In genomic region chr9:38643456-38644173, GRCh38 we compare ENCODE assay signal across 17 cellular contexts. TPM values are rescaled to one million over a fixed set of nuclear protein-coding genes. Genes with fewer than 3 reads are reported as not detected.
DNase-seq lines count a peak whose midpoint lies in the region; ATAC-seq, FAIRE-seq and TF ChIP-seq lines count a peak whose summit lies in the region.
"Had no signal": no experiment of that assay in that cellular context is flagged by ENCODE, and none has a peak within 500 bp of the region (broad histone marks: within the 10 kb centered on the region; RNA-seq: fewer than 3 reads in every experiment).

No MANE protein-coding gene starts in this region.

- RAD21 ChIA-PET in GM12878 (lab: Charles Lee; ENCODE audit: unreplicated experiment), result interaction anchor here (0.6 to 5.2 kb wide), 6 partner anchors 28 to 66 kb away, joined by 3 to 44 read pairs (median 4); no protein-coding TSS in a partner anchor

- intact Hi-C loops in GM12878 (cut with micrococcal nuclease; ENCODE audit: unreplicated experiment) (loop anchor here (5.0 kb wide), 1 partner anchor 64 kb away; no protein-coding TSS in a partner anchor), Caco-2 (cut with micrococcal nuclease; ENCODE audit: unreplicated experiment) (loop anchor here (5.0 to 10.0 kb wide), 2 partner anchors 69 to 269 kb away; no protein-coding TSS in a partner anchor)

- POLR2A ChIA-PET in GM12878 (lab: Charles Lee), result interaction anchor here (0.8 kb wide), 1 partner anchor 11 kb away, joined by 4 read pairs; no protein-coding TSS in a partner anchor
- POLR2A ChIA-PET in Caco-2 (lab: Charles Lee), result no interaction called here

- CTCF ChIA-PET in GM12878 (lab: Yijun Ruan, JAX) (interaction anchor here (1.4 to 6.8 kb wide), 5 partner anchors 9 to 72 kb away, joined by 3 to 77 read pairs (median 4); no protein-coding TSS in a partner anchor), Caco-2 (lab: Charles Lee) (no interaction called here)

- no peaks in the 10 kb centered on the region for H3K36me3 ChIP-seq in GM23248 (ENCODE audit: low read depth)
- no peaks in the 10 kb centered on the region for H3K36me3 ChIP-seq in GM12878 (ENCODE audit: control insufficient read depth in 2 of 2, insufficient read depth in 2 of 2, low read length in 1 of 2)
- H3K36me3 ChIP-seq in Caco-2 (ENCODE audit: control insufficient read depth, insufficient read depth, low read length), result no peaks in the 10 kb centered on the region
- no peaks in the 10 kb centered on the region for H3K36me3 ChIP-seq in endodermal cell (ENCODE audit: control insufficient read depth, insufficient read depth, low read length)
- H3K36me3 ChIP-seq: SJSA1 had no signal

- H3K79me2 ChIP-seq in GM23248 (ENCODE audit: insufficient read depth) (no peaks in the 10 kb centered on the region), GM12878 (ENCODE audit: control insufficient read depth, insufficient read depth, low read length) (no peaks in the 10 kb centered on the region)

- ATAC-seq in GM12878, result no peak
- no peak for ATAC-seq in GM19397 (IDR thresholded peaks at IDR 0.05; ENCODE audit: unreplicated experiment)

- SMC1A ChIA-PET in GM12878 (lab: Charles Lee; ENCODE audit: uncharacterized antibody, unreplicated experiment), result interaction anchor here (0.6 to 2.6 kb wide), 8 partner anchors 23 to 397 kb away, joined by 3 to 20 read pairs (median 6); no protein-coding TSS in a partner anchor

- H3K27me3 Mint-ChIP-seq in Caco-2 (ENCODE audit: insufficient read depth, unreplicated experiment), result peaks cover 10% of the 10 kb centered on the region
- peaks cover 2% of the 10 kb centered on the region for H3K27me3 Mint-ChIP-seq in endodermal cell (ENCODE audit: insufficient read depth)

- H3K4me1 ChIP-seq in GM23248 (ENCODE audit: insufficient read depth) (no peaks in the 10 kb centered on the region), GM12878 (ENCODE audit: control insufficient read depth, insufficient read depth, low read length) (no peaks in the 10 kb centered on the region), Caco-2 (no peaks in the 10 kb centered on the region), endodermal cell (ENCODE audit: control insufficient read depth, insufficient read depth, low read length) (no peaks in the 10 kb centered on the region)
- H3K4me1 ChIP-seq: SJSA1 had no signal

- no peak for TF ChIP-seq EP300 in GM12878 (IDR thresholded peaks at IDR 0.05; ENCODE audit: borderline replicate concordance in 1 of 2, control insufficient read depth in 1 of 2, low read depth in 2 of 2, low read length in 2 of 2)

- 4 to 5% methylated on average over 8 of the region's 8 CpGs for WGBS in GM23248 (ENCODE audit: low coverage in 1 of 2, low lambda C conversion rate in 2 of 2, missing lambda C conversion rate in 2 of 2), 2 experiments
- WGBS in GM12878 (ENCODE audit: insufficient coverage, insufficient replicate concordance, low lambda C conversion rate, missing lambda C conversion rate), result 29% methylated on average over 8 of the region's 8 CpGs
- WGBS in endodermal cell (ENCODE audit: insufficient coverage in 1 of 2, insufficient read length in 1 of 2), 2 experiments, result 93 to 95% methylated on average over 8 of the region's 8 CpGs

- FAIRE-seq in GM12878 (lab: Jason Lieb, UNC), result no peak

- H3K27ac ChIP-seq in GM23248 (no peak overlapping the region), GM12878 (ENCODE audit: control insufficient read depth, insufficient read depth) (no peak overlapping the region), layer of hippocampus (ENCODE audit: low read depth, low read length) (peak overlapping the region; percentile 82), temporal lobe (ENCODE audit: low read depth, low read length) (peak overlapping the region; percentile 92), endodermal cell (ENCODE audit: low read depth, low read length) (no peak overlapping the region)
- H3K27ac ChIP-seq: SJSA1 had no signal

- H3K4me1 Mint-ChIP-seq in Caco-2 (ENCODE audit: low read depth, unreplicated experiment) (peaks cover 4% of the 10 kb centered on the region), endodermal cell (no peaks in the 10 kb centered on the region)
- H3K4me1 Mint-ChIP-seq: CD4-positive, CD25-positive, alpha-beta regulatory T cell had no signal

- H3K4me3 Mint-ChIP-seq in Caco-2 (ENCODE audit: unreplicated experiment) (no peak overlapping the region), endodermal cell (no peak overlapping the region)
- H3K4me3 Mint-ChIP-seq: CD4-positive, CD25-positive, alpha-beta regulatory T cell; H9 had no signal

- H3K4me2 ChIP-seq in GM23248 (ENCODE audit: unreplicated experiment) (no peak overlapping the region), GM12878 (ENCODE audit: control insufficient read depth, insufficient read depth) (no peak overlapping the region)

- in situ Hi-C loops in GM23248 (cut with MboI), result no loop called here
- in situ Hi-C loops in GM12878 (cut with MboI), result loop anchor here (10.0 kb wide), 1 partner anchor 61 kb away; no protein-coding TSS in a partner anchor

- no peak overlapping the region for H3K9ac ChIP-seq in GM23248
- no peak overlapping the region for H3K9ac ChIP-seq in GM12878 (ENCODE audit: control insufficient read depth, insufficient read depth, low read length)
- no peak overlapping the region for H3K9ac ChIP-seq in endodermal cell (ENCODE audit: extremely low read depth, low read length, poor library complexity, severe bottlenecking)

- DNase-seq in GM23248 (no peak), GM12878 (ENCODE audit: low read depth, low spot score) (no peak), Caco-2 (no peak), endodermal cell (no peak)
- DNase-seq: CD4-positive, CD25-positive, alpha-beta regulatory T cell; COR-L47; GF-D8; H9; KG1; MV-4-11; NCI-H1417 treated with DMSO at 0.1 percent for 48 hours; NCI-H187 treated with DMSO at 0.1 percent for 48 hours; NCI-H526 had no signal

- H3K9me3 ChIP-seq in GM23248 (ENCODE audit: low read depth) (no peaks in the 10 kb centered on the region), GM12878 (replicated peaks; ENCODE audit: control insufficient read depth, insufficient read depth, low read length) (no peaks in the 10 kb centered on the region), Caco-2 (no peaks in the 10 kb centered on the region), endodermal cell (ENCODE audit: control insufficient read depth, low read length) (no peaks in the 10 kb centered on the region)
- H3K9me3 ChIP-seq: SJSA1 had no signal

- H3K27ac Mint-ChIP-seq in Caco-2 (ENCODE audit: unreplicated experiment) (no peak overlapping the region), endodermal cell (no peak overlapping the region)

- H3K27me3 ChIP-seq in GM23248 (replicated peaks; ENCODE audit: insufficient read depth), result peaks cover 6% of the 10 kb centered on the region; the same call in 1 of the 2 replicates
- no peaks in the 10 kb centered on the region for H3K27me3 ChIP-seq in GM12878 (replicated peaks in 1 of 2; ENCODE audit: control insufficient read depth in 2 of 2, insufficient read depth in 2 of 2, low read length in 1 of 2)
- H3K27me3 ChIP-seq in layer of hippocampus (ENCODE audit: control insufficient read depth, insufficient read depth, low read length), result no peaks in the 10 kb centered on the region
- no peaks in the 10 kb centered on the region for H3K27me3 ChIP-seq in Caco-2 (replicated peaks; ENCODE audit: control insufficient read depth, insufficient read depth, low read length)
- H3K27me3 ChIP-seq in endodermal cell (ENCODE audit: control insufficient read depth, insufficient read depth, low read length, poor library complexity, severe bottlenecking), result no peaks in the 10 kb centered on the region
- H3K27me3 ChIP-seq: SJSA1 had no signal

- H2AFZ ChIP-seq in GM23248, result peak overlapping the region; percentile 41; the same call in 1 of the 2 replicates
- peak overlapping the region; percentile 21 for H2AFZ ChIP-seq in GM12878 (ENCODE audit: control insufficient read depth, low read depth, low read length)

- H3K9me2 ChIP-seq in GM23248 (ENCODE audit: insufficient read depth), result no peaks in the 10 kb centered on the region

- H3K36me3 Mint-ChIP-seq in Caco-2 (ENCODE audit: insufficient read depth, unreplicated experiment) (no peaks in the 10 kb centered on the region), endodermal cell (ENCODE audit: low read depth) (no peaks in the 10 kb centered on the region)
- H3K36me3 Mint-ChIP-seq: CD4-positive, CD25-positive, alpha-beta regulatory T cell had no signal

- no peak overlapping the region for H3K4me3 ChIP-seq in GM23248
- H3K4me3 ChIP-seq in GM12878, result no peak overlapping the region
- no peak overlapping the region for H3K4me3 ChIP-seq in Caco-2 (ENCODE audit: low read depth, low read length)
- no peak overlapping the region for H3K4me3 ChIP-seq in endodermal cell (ENCODE audit: low read length)
- H3K4me3 ChIP-seq: SJSA1 had no signal

- no peaks in the 10 kb centered on the region for H4K20me1 ChIP-seq in GM23248 (ENCODE audit: insufficient read depth)
- H4K20me1 ChIP-seq in GM12878 (ENCODE audit: control insufficient read depth, insufficient read depth), result no peaks in the 10 kb centered on the region

- H3F3A ChIP-seq in GM23248 (ENCODE audit: insufficient read depth), result no peaks in the 10 kb centered on the region

- no peak for TF ChIP-seq POLR2A in GM12878 (IDR thresholded peaks at IDR 0.05; ENCODE audit: low read depth, low read length)

- no peak for TF ChIP-seq CTCF in GM12878 (IDR thresholded peaks at IDR 0.05 in 2 of 3, conservative IDR thresholded peaks at IDR 0.05 in 1 of 3; ENCODE audit: control insufficient read depth in 2 of 3, extremely low read depth in 1 of 3, insufficient read depth in 1 of 3, low read depth in 3 of 3, low read length in 3 of 3)
- no peak for TF ChIP-seq CTCF in Caco-2 (IDR thresholded peaks at IDR 0.05; ENCODE audit: insufficient read depth in 1 of 2, low read depth in 1 of 2, low read length in 1 of 2, severe bottlenecking in 1 of 2, unreplicated experiment in 1 of 2)
- no peak for TF ChIP-seq CTCF in endodermal cell (conservative IDR thresholded peaks at IDR 0.05)

- BruUV-seq in GM12878 (replicated peaks; lab: Mats Ljungman, UMichigan) (no TSS peak), Caco-2 (replicated peaks; lab: Mats Ljungman, UMichigan) (no TSS peak)

- TF ChIP-seq RAD21 in GM12878 (IDR thresholded peaks at IDR 0.05; ENCODE audit: insufficient read depth, low read depth, low read length), result no peak

- H3K9me3 Mint-ChIP-seq in Caco-2 (ENCODE audit: unreplicated experiment) (peaks cover 7% of the 10 kb centered on the region), endodermal cell (peaks cover 2% of the 10 kb centered on the region)

RNA-seq across cellular contexts. Expression of gene ANKRD18A, which starts 23.2 kb away (rescaled TPM):
- not detected in 2 replicates for total RNA-seq in GM23248 (2014; rRNA removed; shearing (Covaris generic))
- polyA plus RNA-seq in GM23248 (2016; fragmentation: Nextera tagmentation; extraction: Ambion mirVana), result not detected in 2 replicates
- not detected in 2 replicates for total RNA-seq in GM12878 (2013; cell fraction: nucleolus; rRNA removed)
- not detected in 2 replicates for total RNA-seq in GM12878 (2014; rRNA removed)
- not detected in 2 replicates for total RNA-seq in GM12878 (2014; rRNA removed; fragmentation: Illumina TruSeq; extraction: Trizol)
- total RNA-seq in GM12878 (2021), result not detected in 2 replicates
- not detected for polyA plus RNA-seq in GM12878 (2011; ENCODE audit: low read depth)
- polyA plus RNA-seq in GM12878 (2011; rRNA removed), result 0.37 and 0.52 TPM in 2 replicates
- polyA plus RNA-seq in GM12878 (2011; cell fraction: cytosol; rRNA removed), result 0.01 and 0.03 TPM in 2 replicates
- polyA plus RNA-seq in GM12878 (2011; cell fraction: nucleus; rRNA removed), result 0.09 and 0.85 TPM in 2 replicates
- polyA plus RNA-seq in GM12878 (2012), result 0.07 TPM in 1 of 2 replicates, not detected in the other
- not detected in 2 replicates for polyA plus RNA-seq in GM12878 (2014; fragmentation: Illumina TruSeq; extraction: Trizol)
- polyA plus RNA-seq in GM12878 (2014; fragmentation: Nextera tagmentation; extraction: Ambion mirVana), result not detected
- polyA plus RNA-seq in GM12878 (2014; rRNA removed), result not detected in 2 replicates
- not detected for polyA plus RNA-seq in GM12878 (2016; fragmentation: Nextera tagmentation; extraction: Ambion mirVana)
- 0.15 TPM in 1 of 2 replicates, not detected in the other for polyA minus RNA-seq in GM12878 (2011; rRNA and poly(A)+ RNA removed)
- not detected in 2 replicates for polyA minus RNA-seq in GM12878 (2011; cell fraction: cytosol; rRNA and poly(A)+ RNA removed)
- polyA minus RNA-seq in GM12878 (2011; cell fraction: nucleus; rRNA and poly(A)+ RNA removed), result 0.12 and 1.5 TPM in 2 replicates
- total RNA-seq in temporal lobe, result 1.2 TPM
- 0.16 and 2.6 TPM in 2 replicates for total RNA-seq in Caco-2 (2022)
- total RNA-seq in endodermal cell, result 1 to 10 TPM; 5.3 to 8.0 TPM
- 6.3 TPM for polyA plus RNA-seq in endodermal cell (2013, experiment 1 of 2)
- 4.0 TPM for polyA plus RNA-seq in endodermal cell (2013, experiment 2 of 2)
- total RNA-seq: SJSA1 had no signal

Comparison
In these comparisons a context has a peak if more than half of its experiments do, and no peak if none do; other contexts are left out.
1. H3K27ac ChIP-seq: peak in layer of hippocampus (single experiment) and temporal lobe (single experiment); none in GM23248 (single experiment), GM12878 (single experiment) and endodermal cell (single experiment).